ENCODE assay signal across 10 cellular contexts in the genomic region with DNA sequence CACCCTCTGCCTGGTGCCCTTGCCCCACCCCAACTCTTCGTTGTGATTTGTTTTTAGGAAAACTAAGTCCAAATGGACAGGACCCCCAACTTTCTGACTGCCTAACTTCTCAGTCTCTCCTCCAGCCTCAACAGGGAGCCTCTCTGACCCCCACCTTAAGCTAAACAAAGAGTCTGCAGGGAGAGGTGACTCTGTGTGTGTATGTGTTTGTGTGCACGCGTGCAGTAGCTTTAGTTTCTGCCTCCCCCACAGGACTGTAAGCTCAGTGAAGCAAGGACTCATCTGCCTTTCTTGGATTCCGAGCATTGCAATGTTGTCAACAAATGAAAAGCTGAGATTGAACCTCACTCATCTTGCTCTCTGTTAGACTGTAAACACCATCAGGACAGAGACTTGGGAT. TPM values are rescaled to one million over a fixed set of nuclear protein-coding genes. Genes with fewer than 3 reads are reported as not detected.
DNase-seq lines count a peak whose midpoint lies in the region; ATAC-seq, FAIRE-seq and TF ChIP-seq lines count a peak whose summit lies in the region.
"Had no signal": no experiment of that assay in that cellular context is flagged by ENCODE, and none has a peak within 500 bp of the region (broad histone marks: within the 10 kb centered on the region; RNA-seq: fewer than 3 reads in every experiment).

No MANE protein-coding gene starts in this region.

- H3K9ac ChIP-seq in adipocyte (ENCODE audit: low read length): peak overlapping the region; percentile 13
- peak overlapping the region in 1 of 2 donors; percentile 2 for H3K9ac ChIP-seq in stomach smooth muscle (ENCODE audit: low read length in 2 of 2)

- H3K4me1 ChIP-seq in adipocyte (ENCODE audit: control insufficient read depth, insufficient read depth, low read length) (peaks cover 17% of the 10 kb centered on the region), stomach smooth muscle (ENCODE audit: control insufficient read depth, insufficient read depth, low read length) (peaks cover 16% of the 10 kb centered on the region)

- no peak for FAIRE-seq in GM12892 (lab: Jason Lieb, UNC)

- H3K27me3 ChIP-seq in adipocyte (replicated peaks; ENCODE audit: control insufficient read depth, insufficient read depth, low read length) (no peaks in the 10 kb centered on the region), stomach smooth muscle (ENCODE audit: control insufficient read depth in 1 of 2, insufficient read depth in 2 of 2, low read length in 2 of 2) (no peaks in the 10 kb centered on the region)
- H3K27me3 ChIP-seq: neutrophil had no signal

- H3K9me3 ChIP-seq in adipocyte (ENCODE audit: control insufficient read depth, low read length): no peaks in the 10 kb centered on the region
- H3K9me3 ChIP-seq in stomach smooth muscle (ENCODE audit: control insufficient read depth in 2 of 2, low read length in 2 of 2): no peaks in the 10 kb centered on the region
- H3K9me3 ChIP-seq: neutrophil had no signal

- no peak overlapping the region for H3K4me3 ChIP-seq in adipocyte (ENCODE audit: low read length)
- no peak overlapping the region for H3K4me3 ChIP-seq in stomach smooth muscle (ENCODE audit: low read length in 2 of 2)

- H3K27ac ChIP-seq in stomach smooth muscle (ENCODE audit: low read length): peak overlapping the region; percentile 62

- TF ChIP-seq POLR2A in GM12892 (IDR thresholded peaks at IDR 0.05; ENCODE audit: low read depth, low read length): no peak

- DNase-seq in adipocyte (ENCODE audit: low read depth) (no peak), kidney glomerular epithelial cell (lab: John Stamatoyannopoulos, UW) (peak; percentile 69), GM12892 (ENCODE audit: insufficient read length) (no peak), SIG-M5 (lab: John Stamatoyannopoulos, UW) (no peak)
- DNase-seq: activated CD8-positive, alpha-beta memory T cell treated with anti-CD3 and anti-CD28 coated beads, Interleukin-2, amount 50 U/mL, for 48 hours; DMS79 treated with DMSO at 0.1 percent for 48 hours; NCI-H510A had no signal

- no peak for ATAC-seq in HG03097 (IDR thresholded peaks at IDR 0.05; ENCODE audit: low FRiP score, unreplicated experiment)

- H3K36me3 ChIP-seq in adipocyte (ENCODE audit: control insufficient read depth, insufficient read depth, low read length, severe bottlenecking) (peaks cover 12% of the 10 kb centered on the region), stomach smooth muscle (ENCODE audit: control insufficient read depth in 2 of 2, insufficient read depth in 2 of 2, low read length in 2 of 2) (peaks cover 14 to 25% of the 10 kb centered on the region in 2 donors)

RNA-seq across cellular contexts. Expression of gene SNAP29, which starts 7.9 kb away (rescaled TPM):
- 22.3 TPM for polyA plus RNA-seq in GM12892 (2012; ENCODE audit: missing spikeins)

RNA-seq across cellular contexts. Expression of gene PI4KA, which starts 8.1 kb away (rescaled TPM):
- polyA plus RNA-seq in GM12892 (2012; ENCODE audit: missing spikeins): 27.2 TPM

RNA-seq across cellular contexts. Expression of gene CRKL, which starts 50.5 kb away (rescaled TPM):
- 26.4 TPM for polyA plus RNA-seq in GM12892 (2012; ENCODE audit: missing spikeins)
